11 cellular contexts compared by ENCODE assay signal in genomic region chr6:158016571-158017383, GRCh38. TPM values are rescaled to one million over a fixed set of nuclear protein-coding genes. Genes with fewer than 3 reads are reported as not detected.
DNase-seq lines count a peak whose midpoint lies in the region; ATAC-seq and TF ChIP-seq lines count a peak whose summit lies in the region.
"Had no signal": no experiment of that assay in that cellular context is flagged by ENCODE, and none has a peak within 500 bp of the region (broad histone marks: within the 10 kb centered on the region; RNA-seq: fewer than 3 reads in every experiment).

No MANE protein-coding gene starts in this region.

- H2BK15ac ChIP-seq in IMR-90 (ENCODE audit: low read depth, low read length), result peak overlapping the region; percentile 28; the same call in 2 of the 3 replicates
- H2BK15ac ChIP-seq in mesendoderm (replicated peaks; ENCODE audit: low read depth), result no peak overlapping the region

- POLR2A ChIA-PET in IMR-90 (lab: Charles Lee; ENCODE audit: unreplicated experiment), result no interaction called here

- H3K4me1 ChIP-seq in IMR-90 (ENCODE audit: control insufficient read depth, insufficient read depth, low read length) (peaks cover 39% of the 10 kb centered on the region), mesendoderm (ENCODE audit: control insufficient read depth, low read depth, low read length) (no peaks in the 10 kb centered on the region), suprapubic skin (peaks cover 19% of the 10 kb centered on the region)

- TF ChIP-seq POLR2A in IMR-90 (IDR thresholded peaks at IDR 0.05; ENCODE audit: low read depth, low read length) (no peak), suprapubic skin (IDR thresholded peaks at IDR 0.05) (no peak)

- peaks cover 52% of the 10 kb centered on the region for H3K9me1 ChIP-seq in IMR-90 (ENCODE audit: insufficient read depth, low read length)

- peak overlapping the region; percentile 46 for H2BK20ac ChIP-seq in IMR-90 (ENCODE audit: low read depth, low read length)

- in situ Hi-C loops in IMR-90 (cut with MboI; ENCODE audit: low sequenced_read_pairs), result no loop called here

- peak overlapping the region; percentile 61 for H4K5ac ChIP-seq in IMR-90 (ENCODE audit: low read depth, low read length)
- H4K5ac ChIP-seq in mesendoderm (ENCODE audit: low read length), result no peak overlapping the region

- CTCF ChIA-PET in IMR-90 (lab: Yijun Ruan, JAX), result interaction anchor here (0.6 kb wide), 1 partner anchor 46 kb away, joined by 3 read pairs; no protein-coding TSS in a partner anchor

- H3K4ac ChIP-seq in IMR-90 (ENCODE audit: low read depth, low read length) (peak overlapping the region; percentile 46), mesendoderm (ENCODE audit: low read depth, low read length) (no peak overlapping the region)

- peak overlapping the region; percentile 36 for H2BK5ac ChIP-seq in IMR-90 (ENCODE audit: low read depth, low read length, poor library complexity, severe bottlenecking)
- H2BK5ac ChIP-seq in mesendoderm (ENCODE audit: low read length), result no peak overlapping the region

- H3K14ac ChIP-seq in IMR-90 (replicated peaks; ENCODE audit: low read depth, low read length), result peak overlapping the region; percentile 53

- peaks cover 39 to 93% of the 10 kb centered on the region in 2 experiments for H3K79me1 ChIP-seq in IMR-90 (ENCODE audit: low read depth in 1 of 2, low read length in 2 of 2)
- peaks cover 5% of the 10 kb centered on the region for H3K79me1 ChIP-seq in mesendoderm (ENCODE audit: low read length)

- ATAC-seq in IMR-90 (ENCODE audit: low read depth), result no peak

- no peak for DNase-seq in IMR-90
- peak; percentile 53 for DNase-seq in cerebellum (ENCODE audit: low spot score)
- DNase-seq in mesendoderm, result no peak
- DNase-seq in suprapubic skin (ENCODE audit: low spot score in 2 of 2), result peak in 1 of 2 donors; percentile 49
- DNase-seq in T-helper 2 cell treated with Interferon-gamma antibody and Interleukin-4, amounts not matched to agents 5 μg/mL and 100 μg/mL, for 36 hours (ENCODE audit: low spot score), result no peak
- no peak for DNase-seq in NCI-H1417 (lab: John Stamatoyannopoulos, UW)
- DNase-seq in NCI-H1694 treated with DMSO at 0.1 percent for 48 hours (lab: John Stamatoyannopoulos, UW), result no peak
- DNase-seq: activated CD4-positive, CD25-positive, alpha-beta regulatory T cell; activated CD8-positive, alpha-beta memory T cell treated with anti-CD3 and anti-CD28 coated beads, Interleukin-2, amount 50 U/mL, for 4 hours; Kasumi-1; NCI-H2081 treated with DMSO at 0.1 percent for 48 hours had no signal

- peak overlapping the region; percentile 57; the same call in 1 of the 2 replicates for H4K91ac ChIP-seq in IMR-90 (ENCODE audit: insufficient read depth, low read depth, low read length)

- H3K79me2 ChIP-seq in mesendoderm (ENCODE audit: control insufficient read depth, insufficient read depth, low read length), result peaks cover 3% of the 10 kb centered on the region

- H3K9me3 ChIP-seq in IMR-90 (ENCODE audit: control insufficient read depth, insufficient read depth, low read length) (no peaks in the 10 kb centered on the region), suprapubic skin (no peaks in the 10 kb centered on the region)

- intact Hi-C loops in IMR-90 (cut with micrococcal nuclease), result no loop called here

- H2BK120ac ChIP-seq in IMR-90 (ENCODE audit: low read depth, low read length) (peak overlapping the region; percentile 70), mesendoderm (ENCODE audit: low read depth, low read length) (no peak overlapping the region)

- peak overlapping the region; percentile 17; the same call in 1 of the 2 replicates for H3K27ac ChIP-seq in IMR-90 (ENCODE audit: insufficient read depth, low read length)
- no peak overlapping the region for H3K27ac ChIP-seq in mesendoderm (ENCODE audit: low read depth, low read length)
- H3K27ac ChIP-seq in suprapubic skin, result peak overlapping the region; percentile 12

- no peak overlapping the region for H3K4me3 ChIP-seq in IMR-90 (ENCODE audit: insufficient read depth, low read depth, low read length)
- no peak overlapping the region for H3K4me3 ChIP-seq in mesendoderm (ENCODE audit: low read length)
- H3K4me3 ChIP-seq in suprapubic skin, result peak overlapping the region; percentile 7

- peak overlapping the region; percentile 2 for H2AK9ac ChIP-seq in IMR-90 (replicated peaks; ENCODE audit: low read depth, low read length, poor library complexity)

- H2AK5ac ChIP-seq in IMR-90 (ENCODE audit: low read depth, low read length) (peak overlapping the region; percentile 54), mesendoderm (ENCODE audit: low read length) (no peak overlapping the region)

- H3K9me3 Mint-ChIP-seq in T-helper 2 cell treated with Interferon-gamma antibody and Interleukin-4, amounts not matched to agents 5 μg/mL and 100 μg/mL, for 36 hours, result no peaks in the 10 kb centered on the region

- H3K4me2 ChIP-seq in IMR-90 (ENCODE audit: low read depth, low read length), result no peak overlapping the region
- no peak overlapping the region for H3K4me2 ChIP-seq in mesendoderm (ENCODE audit: low read length)

- dilution Hi-C loops in IMR-90 (cut with HindIII; ENCODE audit: low sequenced_read_pairs, unreplicated experiment), result no loop called here

- no peaks in the 10 kb centered on the region for H3K27me3 ChIP-seq in IMR-90 (ENCODE audit: control insufficient read depth, insufficient read depth, low read length)
- no peaks in the 10 kb centered on the region for H3K27me3 ChIP-seq in mesendoderm (ENCODE audit: insufficient read depth, low read length, poor library complexity)
- H3K27me3 ChIP-seq in suprapubic skin, result no peaks in the 10 kb centered on the region

- H3K18ac ChIP-seq in IMR-90 (ENCODE audit: low read depth, low read length) (peak overlapping the region; percentile 62), mesendoderm (ENCODE audit: low read length) (no peak overlapping the region)

- H3K27ac Mint-ChIP-seq in T-helper 2 cell treated with Interferon-gamma antibody and Interleukin-4, amounts not matched to agents 5 μg/mL and 100 μg/mL, for 36 hours, result no peak overlapping the region

- no peak for TF ChIP-seq CTCF in IMR-90 (conservative IDR thresholded peaks at IDR 0.05; ENCODE audit: low read depth, low read length)
- TF ChIP-seq CTCF in suprapubic skin (IDR thresholded peaks at IDR 0.05), result no peak

- H3K36me3 Mint-ChIP-seq in T-helper 2 cell treated with Interferon-gamma antibody and Interleukin-4, amounts not matched to agents 5 μg/mL and 100 μg/mL, for 36 hours (ENCODE audit: low read depth), result peaks cover 12% of the 10 kb centered on the region

- H2AFZ ChIP-seq in IMR-90 (replicated peaks; ENCODE audit: low read length, poor library complexity), result peak overlapping the region; percentile 14

- H4K20me1 ChIP-seq in IMR-90 (ENCODE audit: insufficient read depth, low read length), result peaks cover 15% of the 10 kb centered on the region; the same call in 1 of the 2 replicates

- no peaks in the 10 kb centered on the region for H3K27me3 Mint-ChIP-seq in T-helper 2 cell treated with Interferon-gamma antibody and Interleukin-4, amounts not matched to agents 5 μg/mL and 100 μg/mL, for 36 hours (ENCODE audit: low read depth)

- H3K23ac ChIP-seq in IMR-90 (ENCODE audit: low read depth, low read length) (peak overlapping the region; percentile 29; the same call in 1 of the 2 replicates), mesendoderm (ENCODE audit: low read length) (peak overlapping the region; percentile 1)

- H3K9ac ChIP-seq in IMR-90 (ENCODE audit: low read depth, low read length), result no peak overlapping the region
- no peak overlapping the region for H3K9ac ChIP-seq in mesendoderm (ENCODE audit: low read length)

- WGBS in IMR-90 (ENCODE audit: extremely low coverage in 2 of 2, insufficient read length in 1 of 2), 2 experiments, result 42% methylated on average over 2 of the region's 20 CpGs; no CpG with 5 or more reads in 1 of the 2 experiments
- no CpG with 5 or more reads among the region's 20 CpGs for WGBS in mesendoderm (ENCODE audit: extremely low coverage, insufficient coverage, low lambda C conversion rate)
- 62% methylated on average over 16 of the region's 20 CpGs for WGBS in suprapubic skin

- H3K36me3 ChIP-seq in IMR-90 (ENCODE audit: control insufficient read depth, insufficient read depth, low read length) (peaks cover 15% of the 10 kb centered on the region), mesendoderm (ENCODE audit: control insufficient read depth, insufficient read depth, low read length) (no peaks in the 10 kb centered on the region), suprapubic skin (no peaks in the 10 kb centered on the region)

- TF ChIP-seq EP300 in suprapubic skin (IDR thresholded peaks at IDR 0.05), result no peak

- TF ChIP-seq RAD21 in IMR-90 (IDR thresholded peaks at IDR 0.05; ENCODE audit: low read length), result no peak

- BruUV-seq in IMR-90 (replicated peaks; lab: Mats Ljungman, UMichigan), result no TSS peak

- H3K4me3 Mint-ChIP-seq in T-helper 2 cell treated with Interferon-gamma antibody and Interleukin-4, amounts not matched to agents 5 μg/mL and 100 μg/mL, for 36 hours, result no peak overlapping the region

- peaks cover 24% of the 10 kb centered on the region for H3K4me1 Mint-ChIP-seq in T-helper 2 cell treated with Interferon-gamma antibody and Interleukin-4, amounts not matched to agents 5 μg/mL and 100 μg/mL, for 36 hours (ENCODE audit: low read depth)

- peak overlapping the region in 1 of 2 experiments; percentile 50; a peak in 2 of 4 replicates for H4K8ac ChIP-seq in IMR-90 (ENCODE audit: low read depth in 2 of 2, low read length in 2 of 2)
- no peak overlapping the region for H4K8ac ChIP-seq in mesendoderm (ENCODE audit: low read depth, low read length)

- no peak overlapping the region for H3K56ac ChIP-seq in IMR-90 (ENCODE audit: extremely low read depth, insufficient read depth, low read length)
- no peak overlapping the region for H3K56ac ChIP-seq in mesendoderm (ENCODE audit: low read length)

TF ChIP-seq in IMR-90, 13 proteins besides CTCF, POLR2A, EP300 and RAD21 (continues in another document):
- TF ChIP-seq CEBPB (IDR thresholded peaks at IDR 0.05; ENCODE audit: low read depth, low read length) (no peak), ELK1 (IDR thresholded peaks at IDR 0.05; ENCODE audit: borderline replicate concordance, low read depth, low read length) (no peak)

RNA-seq across cellular contexts. Expression of gene SYNJ2, which starts 35.1 kb away (rescaled TPM):
- total RNA-seq in IMR-90 (2012; rRNA removed), result 43.3 and 45.2 TPM in 2 replicates
- polyA plus RNA-seq in IMR-90 (2012; rRNA removed), result 40.8 and 45.6 TPM in 2 replicates
- polyA plus RNA-seq in IMR-90 (2012; cell fraction: cytosol; rRNA removed), result 21.2 and 29.0 TPM in 2 replicates
- polyA plus RNA-seq in IMR-90 (2012; cell fraction: nucleus; rRNA removed; ENCODE audit: low replicate concordance), result 45.7 and 64.6 TPM in 2 replicates
- total RNA-seq in cerebellum, result 68.6 TPM
- 11.5 TPM for polyA plus RNA-seq in mesendoderm (2013, experiment 1 of 2)
- 11.6 TPM for polyA plus RNA-seq in mesendoderm (2013, experiment 2 of 2)
- total RNA-seq in suprapubic skin, result 10 to 100 TPM in 1 of 4 donors, 1 to 10 TPM in 3; 4.3 to 10.7 (median 6.8) TPM
